Comparison of ENCODE assay signal across 8 cellular contexts in the genomic region with DNA sequence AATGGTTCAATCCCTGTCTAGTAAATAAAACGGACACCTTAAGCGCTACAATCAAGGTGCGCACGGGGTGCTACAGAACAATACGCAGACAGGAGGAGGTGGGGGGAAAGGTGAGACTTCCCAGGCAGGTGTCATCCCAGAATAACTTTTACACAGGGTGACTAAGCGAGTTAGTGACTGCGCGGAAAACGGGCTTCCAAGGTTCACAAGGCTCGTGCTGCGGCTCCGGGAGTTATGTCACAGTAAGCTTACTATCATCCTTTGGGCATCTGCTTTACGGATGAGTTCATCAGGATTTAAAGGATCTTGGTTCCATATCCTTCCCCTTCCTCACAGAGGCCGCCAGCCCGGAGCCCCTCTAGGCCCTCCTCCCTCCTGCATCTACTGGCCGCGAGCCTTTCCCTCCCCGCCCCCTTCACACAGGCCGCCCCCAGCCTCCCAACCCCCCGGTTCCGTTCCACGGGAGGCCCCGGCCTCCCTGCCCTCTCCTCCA. TPM values are rescaled to one million over a fixed set of nuclear protein-coding genes. Genes with fewer than 3 reads are reported as not detected.
DNase-seq lines count a peak whose midpoint lies in the region; ATAC-seq and TF ChIP-seq lines count a peak whose summit lies in the region.

No MANE protein-coding gene starts in this region.

- 12% methylated on average over 18 of the region's 23 CpGs for WGBS in mesenchymal stem cell
- 5 to 9% methylated on average over 19 to 23 of the region's 23 CpGs for WGBS in upper lobe of left lung, 2 donors

- no peaks in the 10 kb centered on the region for H3K27me3 ChIP-seq in Caco-2 (replicated peaks; ENCODE audit: control insufficient read depth, insufficient read depth, low read length)
- no peaks in the 10 kb centered on the region for H3K27me3 ChIP-seq in mesenchymal stem cell (ENCODE audit: control insufficient read depth in 1 of 2, insufficient read depth in 1 of 2, low read length in 2 of 2)
- H3K27me3 ChIP-seq in upper lobe of left lung = no peaks in the 10 kb centered on the region

- H3K27ac Mint-ChIP-seq in Caco-2 (ENCODE audit: unreplicated experiment) = peak overlapping the region; percentile 91
- peak overlapping the region; percentile 96 for H3K27ac Mint-ChIP-seq in dendritic cell treated with granulocyte-macrophage colony-stimulating factor and Interleukin-4, amounts not matched to agents 40 ng/mL and 50 ng/mL, for 4 days

- CTCF ChIA-PET in Caco-2 (lab: Charles Lee) = no interaction called here
- CTCF ChIA-PET in RWPE1 (lab: Yijun Ruan, JAX) = interaction anchor here (0.6 to 1.1 kb wide), 2 partner anchors 11 to 67 kb away, joined by 6 to 7 read pairs; no protein-coding TSS in a partner anchor
- CTCF ChIA-PET in HEK293T (lab: Yijun Ruan, JAX) = no interaction called here

- peak overlapping the region; percentile 98 for H3K4me3 Mint-ChIP-seq in Caco-2 (ENCODE audit: unreplicated experiment)
- H3K4me3 Mint-ChIP-seq in dendritic cell treated with granulocyte-macrophage colony-stimulating factor and Interleukin-4, amounts not matched to agents 40 ng/mL and 50 ng/mL, for 4 days = peak overlapping the region; percentile 91

- DNase-seq in Caco-2 = no peak
- peak; percentile 19 for DNase-seq in HPDE6-E6E7 (ENCODE audit: extremely low spot score)
- peak; percentile 62 for DNase-seq in RWPE1 (ENCODE audit: low spot score)
- DNase-seq in mesenchymal stem cell = peak; percentile 84
- no peak for DNase-seq in upper lobe of left lung
- DNase-seq in HEK293T (ENCODE audit: extremely low spot score) = no peak

- H3K18ac ChIP-seq in mesenchymal stem cell (ENCODE audit: low read depth in 1 of 2, low read length in 2 of 2) = peak overlapping the region; percentile 77 to 95

- H3K27ac ChIP-seq in RWPE1 (peak overlapping the region; percentile 98), mesenchymal stem cell (ENCODE audit: low read length, poor library complexity, severe bottlenecking) (peak overlapping the region; percentile 93), upper lobe of left lung (peak overlapping the region; percentile 87 to 95 (median 94))

- no peaks in the 10 kb centered on the region for H3K4me1 Mint-ChIP-seq in Caco-2 (ENCODE audit: low read depth, unreplicated experiment)
- peaks cover 10% of the 10 kb centered on the region for H3K4me1 Mint-ChIP-seq in dendritic cell treated with granulocyte-macrophage colony-stimulating factor and Interleukin-4, amounts not matched to agents 40 ng/mL and 50 ng/mL, for 4 days (ENCODE audit: low read depth)

- peak overlapping the region; percentile 98 for H4K91ac ChIP-seq in mesenchymal stem cell (ENCODE audit: low read length)

- H3K23ac ChIP-seq in mesenchymal stem cell (ENCODE audit: low read length in 2 of 2) = no peak overlapping the region

- peak overlapping the region; percentile 75 for H2BK120ac ChIP-seq in mesenchymal stem cell (ENCODE audit: low read depth, low read length)

- H2BK15ac ChIP-seq in mesenchymal stem cell (ENCODE audit: low read depth, poor library complexity, severe bottlenecking) = peak overlapping the region; percentile 95

- BruUV-seq in Caco-2 (replicated peaks; lab: Mats Ljungman, UMichigan) = TSS peak; percentile 89

- peaks cover 14% of the 10 kb centered on the region; the same call in 1 of the 2 replicates for H3K9me3 ChIP-seq in Caco-2
- peaks cover 17% of the 10 kb centered on the region for H3K9me3 ChIP-seq in mesenchymal stem cell (ENCODE audit: control insufficient read depth, low read length)
- no peaks in the 10 kb centered on the region for H3K9me3 ChIP-seq in upper lobe of left lung

- H3K79me1 ChIP-seq in mesenchymal stem cell (replicated peaks; ENCODE audit: low read length, poor library complexity, severe bottlenecking) = no peaks in the 10 kb centered on the region

- intact Hi-C loops in Caco-2 (cut with micrococcal nuclease; ENCODE audit: unreplicated experiment) = loop anchor here (5.0 kb wide), 2 partner anchors 69 to 141 kb away; no protein-coding TSS in a partner anchor
- intact Hi-C loops in dendritic cell treated with granulocyte-macrophage colony-stimulating factor and Interleukin-4, amounts not matched to agents 40 ng/mL and 50 ng/mL, for 4 days (cut with micrococcal nuclease) = loop anchor here (2.0 to 5.0 kb wide), 4 partner anchors 40 to 389 kb away; partner anchors contain the start of gene EEF1AKMT1

- ATAC-seq in GM19324 (IDR thresholded peaks at IDR 0.05; ENCODE audit: low FRiP score, unreplicated experiment) (peak; percentile 5), upper lobe of left lung (ENCODE audit: low FRiP score in 2 of 2) (no peak)

- H3K27me3 Mint-ChIP-seq in Caco-2 (ENCODE audit: insufficient read depth, unreplicated experiment) = no peaks in the 10 kb centered on the region
- peaks cover 7% of the 10 kb centered on the region for H3K27me3 Mint-ChIP-seq in dendritic cell treated with granulocyte-macrophage colony-stimulating factor and Interleukin-4, amounts not matched to agents 40 ng/mL and 50 ng/mL, for 4 days

- no peaks in the 10 kb centered on the region for H3K36me3 Mint-ChIP-seq in Caco-2 (ENCODE audit: insufficient read depth, unreplicated experiment)
- H3K36me3 Mint-ChIP-seq in dendritic cell treated with granulocyte-macrophage colony-stimulating factor and Interleukin-4, amounts not matched to agents 40 ng/mL and 50 ng/mL, for 4 days (ENCODE audit: low read depth) = peaks cover 23% of the 10 kb centered on the region

- peak overlapping the region in 1 of 2 experiments; percentile 65 for H3K4ac ChIP-seq in mesenchymal stem cell (ENCODE audit: low read depth in 1 of 2, low read length in 2 of 2)

- H3K9me3 Mint-ChIP-seq in Caco-2 (ENCODE audit: unreplicated experiment) = peaks cover 23% of the 10 kb centered on the region
- H3K9me3 Mint-ChIP-seq in dendritic cell treated with granulocyte-macrophage colony-stimulating factor and Interleukin-4, amounts not matched to agents 40 ng/mL and 50 ng/mL, for 4 days = peaks cover 14% of the 10 kb centered on the region

- no peak overlapping the region for H2BK5ac ChIP-seq in mesenchymal stem cell (ENCODE audit: low read depth, low read length, poor library complexity, severe bottlenecking)

- POLR2A ChIA-PET in Caco-2 (lab: Charles Lee) = interaction anchor here (0.6 kb wide), 1 partner anchor 361 kb away, joined by 3 read pairs; no protein-coding TSS in a partner anchor
- POLR2A ChIA-PET in RWPE1 (lab: Yijun Ruan, JAX; ENCODE audit: low non-redundant PET) = no interaction called here
- POLR2A ChIA-PET in HEK293T (lab: Yijun Ruan, JAX) = interaction anchor here (1.6 kb wide), 1 partner anchor 10 kb away, joined by 5 read pairs; no protein-coding TSS in a partner anchor

- peak overlapping the region; percentile 95 for H4K8ac ChIP-seq in mesenchymal stem cell (ENCODE audit: low read length)

- no peak for TF ChIP-seq EP300 in upper lobe of left lung (IDR thresholded peaks at IDR 0.05)

- no peak overlapping the region for H3K14ac ChIP-seq in mesenchymal stem cell (ENCODE audit: low read length in 2 of 2)

- no peak overlapping the region for H2AK5ac ChIP-seq in mesenchymal stem cell (ENCODE audit: low read length, severe bottlenecking)

- TF ChIP-seq CTCF in Caco-2 (IDR thresholded peaks at IDR 0.05; ENCODE audit: insufficient read depth in 1 of 2, low read depth in 1 of 2, low read length in 1 of 2, severe bottlenecking in 1 of 2, unreplicated experiment in 1 of 2) (no peak), RWPE1 (conservative IDR thresholded peaks at IDR 0.05; ENCODE audit: low read depth) (no peak), upper lobe of left lung (IDR thresholded peaks at IDR 0.05) (no peak)

- H3K4me2 ChIP-seq in mesenchymal stem cell (ENCODE audit: low read length, poor library complexity, severe bottlenecking) = peak overlapping the region; percentile 53

- no peak overlapping the region for H2AFZ ChIP-seq in mesenchymal stem cell (ENCODE audit: low read depth, low read length)

- peak overlapping the region in 1 of 2 experiments; percentile 45 for H2BK12ac ChIP-seq in mesenchymal stem cell (ENCODE audit: low read length in 2 of 2)

- H3K4me1 ChIP-seq in Caco-2 = no peaks in the 10 kb centered on the region
- H3K4me1 ChIP-seq in mesenchymal stem cell (ENCODE audit: control insufficient read depth, insufficient read depth, low read depth, low read length) = peaks cover 2% of the 10 kb centered on the region
- peaks cover 6 to 16% (median 9%) of the 10 kb centered on the region in 4 donors for H3K4me1 ChIP-seq in upper lobe of left lung

- peak overlapping the region; percentile 79 for H3K4me3 ChIP-seq in Caco-2 (ENCODE audit: low read depth, low read length)
- H3K4me3 ChIP-seq in mesenchymal stem cell (ENCODE audit: insufficient read depth in 1 of 2, low read depth in 1 of 2, low read length in 2 of 2) = peak overlapping the region; percentile 73 to 78
- peak overlapping the region; percentile 40 to 75 (median 65) for H3K4me3 ChIP-seq in upper lobe of left lung

- no peak for TF ChIP-seq POLR2A in upper lobe of left lung (IDR thresholded peaks at IDR 0.05)

- no peaks in the 10 kb centered on the region; the same call in 1 of the 2 replicates for H3K36me3 ChIP-seq in Caco-2 (ENCODE audit: control insufficient read depth, insufficient read depth, low read length)
- no peaks in the 10 kb centered on the region for H3K36me3 ChIP-seq in mesenchymal stem cell (ENCODE audit: control insufficient read depth in 1 of 2, insufficient read depth in 2 of 2, low read depth in 1 of 2, low read length in 2 of 2)
- no peaks in the 10 kb centered on the region for H3K36me3 ChIP-seq in upper lobe of left lung

- peak overlapping the region; percentile 92 for H3K9ac ChIP-seq in mesenchymal stem cell (ENCODE audit: low read length)

TF ChIP-seq in HEK293T, 16 proteins besides CTCF, POLR2A, EP300 and RAD21 (continues in another document):
- TF ChIP-seq FOXK2 (IDR thresholded peaks at IDR 0.05) (no peak), LEF1 (IDR thresholded peaks at IDR 0.05; ENCODE audit: borderline replicate concordance) (no peak), BHLHE40 (IDR thresholded peaks at IDR 0.05; ENCODE audit: borderline replicate concordance) (no peak), FOXM1 (IDR thresholded peaks at IDR 0.05; ENCODE audit: borderline replicate concordance) (no peak), FOXA1 (IDR thresholded peaks at IDR 0.05) (no peak), PKNOX1 (IDR thresholded peaks at IDR 0.05) (no peak)

RNA-seq across cellular contexts. Expression of gene IFT88, which starts 0.5 kb away (rescaled TPM):
- total RNA-seq in Caco-2 (2022) (12.1 and 12.4 TPM in 2 replicates), upper lobe of left lung (10 to 100 TPM in 4 of 6 donors, 1 to 10 TPM in 2; 5.5 to 55.5 (median 15.5) TPM)
- polyA plus RNA-seq in mesenchymal stem cell (2013, experiment 1 of 2) = 7.2 TPM
- polyA plus RNA-seq in mesenchymal stem cell (2013, experiment 2 of 2) = 7.1 TPM

RNA-seq across cellular contexts. Expression of gene CRYL1, which starts 40.8 kb away (rescaled TPM):
- total RNA-seq in Caco-2 (2022) = 4.3 and 6.7 TPM in 2 replicates
- 5.0 TPM for polyA plus RNA-seq in mesenchymal stem cell (2013, experiment 1 of 2)
- polyA plus RNA-seq in mesenchymal stem cell (2013, experiment 2 of 2) = 4.7 TPM
- total RNA-seq in upper lobe of left lung = 10 to 100 TPM; 22.2 to 38.9 (median 28.7) TPM

Comparison
In these comparisons a context has a peak if more than half of its experiments do, and no peak if none do; other contexts are left out.
1. DNase-seq: peak in HPDE6-E6E7 (single experiment), RWPE1 (single experiment) and mesenchymal stem cell (single experiment); none in Caco-2 (0 of 2), upper lobe of left lung (0 of 2) and HEK293T (single experiment).
2. Peak in every context shown above with its lines, with median percentiles within 50 percentile points of each other: H3K4me3 ChIP-seq and H3K27ac ChIP-seq.